Comparison of ENCODE assay signal across 20 cellular contexts in genomic region chr10:7015457-7015856, GRCh38.
"Had no signal": no experiment of that assay in that cellular context is flagged by ENCODE, and none has a peak within 500 bp of the region (broad histone marks: within the 10 kb centered on the region; RNA-seq: fewer than 3 reads in every experiment).

No MANE protein-coding gene starts in this region.

- H3K27ac ChIP-seq: brain microvascular endothelial cell, coronary artery, gastroesophageal sphincter, heart right ventricle, neutrophil, parathyroid adenoma had no signal

- H3K4me3 Mint-ChIP-seq: activated naive CD4-positive, alpha-beta T cell treated with anti-CD3 and anti-CD28 coated beads, Interleukin-2, amount 10 ng/mL, durations not matched to agents 7 days and 5 days; activated naive CD8-positive, alpha-beta T cell treated with anti-CD3 and anti-CD28 coated beads, Interleukin-2, amount 50 U/mL, for 24 hours; activated T-cell treated with anti-CD3 and anti-CD28 coated beads, Interleukin-2, amount 50 U/mL, for 4 hours; natural killer cell; stimulated activated memory B cell treated with anti-CD40 and anti-IgM and Interleukin-4, amounts not matched to agents 10 μg/mL and 1 μg/mL and 100 μg/mL, for 72 hours had no signal

- H3K36me3 ChIP-seq: brain microvascular endothelial cell, gastroesophageal sphincter, heart right ventricle, neutrophil had no signal

- DNase-seq: activated CD4-positive, alpha-beta T cell treated with anti-CD3 and anti-CD28 coated beads, Interleukin-2, amount 50 U/mL, for 1 hour; activated CD8-positive, alpha-beta memory T cell treated with anti-CD3 and anti-CD28 coated beads, Interleukin-2, amount 50 U/mL, for 4 hours; activated effector memory CD4-positive, alpha-beta T cell treated with Interleukin-2 at 50 U/mL for 16 hours; activated naive CD4-positive, alpha-beta T cell treated with anti-CD3 and anti-CD28 coated beads, Interleukin-2, amount 10 ng/mL, durations not matched to agents 7 days and 5 days; activated naive CD8-positive, alpha-beta T cell treated with anti-CD3 and anti-CD28 coated beads, Interleukin-2, amount 50 U/mL, for 24 hours; activated T-cell treated with anti-CD3 and anti-CD28 coated beads, Interleukin-2, amount 50 U/mL, for 4 hours; anterior cingulate cortex; brain microvascular endothelial cell; central memory CD4-positive, alpha-beta T cell; heart right ventricle; immature natural killer cell; natural killer cell; stimulated activated CD4-positive, alpha-beta T cell treated with anti-CD3 and anti-CD28 coated beads, Interleukin-4, amount 100 ng/mL, for 1 hour had no signal

- H3K27me3 ChIP-seq: brain microvascular endothelial cell, gastroesophageal sphincter, heart right ventricle, neutrophil had no signal

- H3K27ac Mint-ChIP-seq: activated naive CD4-positive, alpha-beta T cell treated with anti-CD3 and anti-CD28 coated beads, Interleukin-2, amount 10 ng/mL, durations not matched to agents 7 days and 5 days; activated naive CD8-positive, alpha-beta T cell treated with anti-CD3 and anti-CD28 coated beads, Interleukin-2, amount 50 U/mL, for 24 hours; stimulated activated memory B cell treated with anti-CD40 and anti-IgM and Interleukin-4, amounts not matched to agents 10 μg/mL and 1 μg/mL and 100 μg/mL, for 72 hours had no signal

- ATAC-seq: activated naive CD8-positive, alpha-beta T cell treated with anti-CD3 and anti-CD28 coated beads, Interleukin-2, amount 50 U/mL, for 24 hours; activated T-cell treated with anti-CD3 and anti-CD28 coated beads, Interleukin-2, amount 50 U/mL, for 4 hours; gastroesophageal sphincter; heart right ventricle; natural killer cell; sciatic nerve; stimulated activated memory B cell treated with anti-CD40 and anti-IgM and Interleukin-4, amounts not matched to agents 10 μg/mL and 1 μg/mL and 100 μg/mL, for 72 hours had no signal

- H3K4me1 Mint-ChIP-seq: activated naive CD4-positive, alpha-beta T cell treated with anti-CD3 and anti-CD28 coated beads, Interleukin-2, amount 10 ng/mL, durations not matched to agents 7 days and 5 days; stimulated activated memory B cell treated with anti-CD40 and anti-IgM and Interleukin-4, amounts not matched to agents 10 μg/mL and 1 μg/mL and 100 μg/mL, for 72 hours had no signal

- H3K27me3 Mint-ChIP-seq: activated naive CD8-positive, alpha-beta T cell treated with anti-CD3 and anti-CD28 coated beads, Interleukin-2, amount 50 U/mL, for 24 hours had no signal

- H3K4me3 ChIP-seq: coronary artery, gastroesophageal sphincter, heart right ventricle, smooth muscle cell had no signal

- H3K4me1 ChIP-seq: gastroesophageal sphincter, heart right ventricle, parathyroid adenoma had no signal

- H3K36me3 Mint-ChIP-seq: activated naive CD4-positive, alpha-beta T cell treated with anti-CD3 and anti-CD28 coated beads, Interleukin-2, amount 10 ng/mL, durations not matched to agents 7 days and 5 days had no signal

- H3K9me3 ChIP-seq: neutrophil had no signal
